In genomic region chr1:12167493-12168429, GRCh38 we compare ENCODE assay signal across 8 cellular contexts. TPM values are rescaled to one million over a fixed set of nuclear protein-coding genes. Genes with fewer than 3 reads are reported as not detected.
DNase-seq lines count a peak whose midpoint lies in the region; ATAC-seq and TF ChIP-seq lines count a peak whose summit lies in the region.

No MANE protein-coding gene starts in this region.

- H3K79me2 ChIP-seq in H9 (ENCODE audit: insufficient read depth, low read length) = no peaks in the 10 kb centered on the region
- H3K79me2 ChIP-seq in hepatocyte = no peaks in the 10 kb centered on the region

- H4K91ac ChIP-seq in H9 (ENCODE audit: insufficient read length, low read depth, low read length) = no peak overlapping the region

- no peaks in the 10 kb centered on the region for H3K9me3 ChIP-seq in CD4-positive, CD25-positive, alpha-beta regulatory T cell (ENCODE audit: control insufficient read depth in 2 of 2, low read length in 2 of 2)
- H3K9me3 ChIP-seq in H9 (ENCODE audit: control insufficient read depth, low read depth, low read length) (no peaks in the 10 kb centered on the region), hepatocyte (ENCODE audit: low read depth) (no peaks in the 10 kb centered on the region)

- peaks cover 0 to 2% (median 0%) of the 10 kb centered on the region in 7 donors for H3K9me3 Mint-ChIP-seq in CD4-positive, CD25-positive, alpha-beta regulatory T cell
- no peaks in the 10 kb centered on the region; a peak in 1 of 5 replicates for H3K9me3 Mint-ChIP-seq in H9

- no peaks in the 10 kb centered on the region for H3K79me1 ChIP-seq in H9 (ENCODE audit: insufficient read depth, low read depth, low read length, poor library complexity, severe bottlenecking)

- H4K20me1 ChIP-seq in H9 (ENCODE audit: control insufficient read depth, insufficient read depth, insufficient read length) (no peaks in the 10 kb centered on the region), hepatocyte (ENCODE audit: insufficient read depth, poor library complexity, severe bottlenecking) (no peaks in the 10 kb centered on the region)

- H3K23ac ChIP-seq in H9 (ENCODE audit: insufficient read length, low read depth, low read length) = no peak overlapping the region

- H2BK15ac ChIP-seq in H9 (ENCODE audit: low read depth, low read length) = no peak overlapping the region

- peak overlapping the region; percentile 99 to 100 (median 100) for H3K4me3 Mint-ChIP-seq in CD4-positive, CD25-positive, alpha-beta regulatory T cell
- peak overlapping the region; percentile 16 to 72; a peak in 4 of 5 replicates for H3K4me3 Mint-ChIP-seq in H9

- H2BK120ac ChIP-seq in H9 (ENCODE audit: low read depth, low read length, poor library complexity, severe bottlenecking) = no peak overlapping the region

- no peaks in the 10 kb centered on the region for H3K9me2 ChIP-seq in hepatocyte (replicated peaks; ENCODE audit: insufficient read depth)

- DNase-seq in CD4-positive, CD25-positive, alpha-beta regulatory T cell = peak in 1 of 3 donors; percentile 60
- DNase-seq in H9 (no peak), hepatocyte (ENCODE audit: low spot score) (no peak), NCI-H774 (lab: John Stamatoyannopoulos, UW) (no peak), hypothalamus (lab: John Stamatoyannopoulos, UW) (no peak), posterior cingulate gyrus (no peak)
- DNase-seq in activated T-cell treated with anti-CD3 and anti-CD28 coated beads, Interleukin-2, amount 50 U/mL, for 48 hours = peak; percentile 57 to 58

- intact Hi-C loops in posterior cingulate gyrus (cut with DNase I) = no loop called here

- H3K56ac ChIP-seq in H9 (ENCODE audit: insufficient read length, low read depth, low read length) = no peak overlapping the region

- peak overlapping the region; percentile 97 for H3K27ac ChIP-seq in CD4-positive, CD25-positive, alpha-beta regulatory T cell (ENCODE audit: insufficient read depth, low read length, poor library complexity, severe bottlenecking)
- no peak overlapping the region for H3K27ac ChIP-seq in H9 (ENCODE audit: insufficient read length, low read depth, low read length)
- H3K27ac ChIP-seq in hepatocyte = no peak overlapping the region
- H3K27ac ChIP-seq in temporal lobe (ENCODE audit: low read depth, low read length) = peak overlapping the region; percentile 45

- no peak overlapping the region for H2AFZ ChIP-seq in H9 (ENCODE audit: low read length)
- H2AFZ ChIP-seq in hepatocyte = peak overlapping the region; percentile 26

- peaks cover 83% of the 10 kb centered on the region for H3K4me1 ChIP-seq in CD4-positive, CD25-positive, alpha-beta regulatory T cell (ENCODE audit: control insufficient read depth, insufficient read depth, low read length, poor library complexity, severe bottlenecking)
- H3K4me1 ChIP-seq in H9 (ENCODE audit: insufficient read depth, low read length) (no peaks in the 10 kb centered on the region), hepatocyte (ENCODE audit: insufficient read depth) (peaks cover 3% of the 10 kb centered on the region)

- H3K14ac ChIP-seq in H9 (ENCODE audit: insufficient read depth, low read length) = no peak overlapping the region

- H4K5ac ChIP-seq in H9 (ENCODE audit: insufficient read length, low read depth, low read length) = no peak overlapping the region

- peaks cover 16 to 83% (median 49%) of the 10 kb centered on the region in 4 donors for H3K4me1 Mint-ChIP-seq in CD4-positive, CD25-positive, alpha-beta regulatory T cell
- peaks cover 12 to 20% of the 10 kb centered on the region in 2 experiments for H3K4me1 Mint-ChIP-seq in H9

- H3K23me2 ChIP-seq in H9 (ENCODE audit: insufficient read length, low read depth, low read length, poor library complexity, severe bottlenecking) = peaks cover 3% of the 10 kb centered on the region

- no peak overlapping the region for H3K4ac ChIP-seq in H9 (ENCODE audit: low read depth, low read length)

- no CpG with 5 or more reads among the region's 33 CpGs for WGBS in H9 (ENCODE audit: extremely low coverage, insufficient read length, low lambda C conversion rate)
- 73% methylated on average over 31 of the region's 33 CpGs for WGBS in hepatocyte (ENCODE audit: low lambda C conversion rate, missing lambda C conversion rate)

- H3K4me2 ChIP-seq in H9 (ENCODE audit: insufficient read depth, insufficient read length, low read length) (no peak overlapping the region), hepatocyte (peak overlapping the region; percentile 82)

- H3K9ac ChIP-seq in H9 (ENCODE audit: extremely low read depth, insufficient read length, low read length) = no peak overlapping the region

- peaks cover 32% of the 10 kb centered on the region for H3K36me3 Mint-ChIP-seq in CD4-positive, CD25-positive, alpha-beta regulatory T cell
- no peaks in the 10 kb centered on the region; a peak in 1 of 7 replicates for H3K36me3 Mint-ChIP-seq in H9 (ENCODE audit: insufficient read depth in 1 of 3, low read depth in 3 of 3)

- H2BK12ac ChIP-seq in H9 (ENCODE audit: insufficient read length, low read depth, low read length) = no peak overlapping the region

- no peak for TF ChIP-seq CTCF in H9 (conservative IDR thresholded peaks at IDR 0.05)
- TF ChIP-seq CTCF in hepatocyte (IDR thresholded peaks at IDR 0.05; ENCODE audit: poor library complexity) = no peak

- H3K27ac Mint-ChIP-seq in CD4-positive, CD25-positive, alpha-beta regulatory T cell = peak overlapping the region; percentile 95 to 100 (median 99)
- H3K27ac Mint-ChIP-seq in H9 = no peak overlapping the region

- peaks cover 5% of the 10 kb centered on the region for H3K27me3 Mint-ChIP-seq in CD4-positive, CD25-positive, alpha-beta regulatory T cell
- peaks cover 56% of the 10 kb centered on the region for H3K27me3 Mint-ChIP-seq in H9 (ENCODE audit: low read depth)

- H3K27me3 ChIP-seq in CD4-positive, CD25-positive, alpha-beta regulatory T cell (ENCODE audit: control insufficient read depth, insufficient read depth, low read length) = no peaks in the 10 kb centered on the region
- H3K27me3 ChIP-seq in H9 (ENCODE audit: insufficient read depth, low read length) = no peaks in the 10 kb centered on the region; the same call in 1 of the 2 replicates
- H3K27me3 ChIP-seq in hepatocyte = peaks cover 7% of the 10 kb centered on the region

- H3K36me3 ChIP-seq in CD4-positive, CD25-positive, alpha-beta regulatory T cell (ENCODE audit: control insufficient read depth, insufficient read depth, low read length) = peaks cover 6% of the 10 kb centered on the region
- H3K36me3 ChIP-seq in hepatocyte (replicated peaks; ENCODE audit: insufficient read depth, low read depth) = no peaks in the 10 kb centered on the region

- H2BK20ac ChIP-seq in H9 (ENCODE audit: low read depth, low read length, poor library complexity, severe bottlenecking) = no peak overlapping the region

- H3T11ph ChIP-seq in H9 (ENCODE audit: low read length) = no peak overlapping the region

- H2BK5ac ChIP-seq in H9 (ENCODE audit: insufficient read length, low read length) = no peak overlapping the region

- no peak overlapping the region for H2AK5ac ChIP-seq in H9 (ENCODE audit: insufficient read length, low read length)

- peak in 1 of 2 donors; percentile 9 for ATAC-seq in CD4-positive, CD25-positive, alpha-beta regulatory T cell (ENCODE audit: low read depth in 2 of 2)

- no peak overlapping the region for H3K18ac ChIP-seq in H9 (ENCODE audit: insufficient read length, low read depth, low read length)

- peak overlapping the region; percentile 97 for H3K4me3 ChIP-seq in CD4-positive, CD25-positive, alpha-beta regulatory T cell (ENCODE audit: low read depth, low read length)
- H3K4me3 ChIP-seq in hepatocyte = no peak overlapping the region

- no peak overlapping the region for H4K8ac ChIP-seq in H9 (replicated peaks; ENCODE audit: insufficient read length, low read depth, low read length)

RNA-seq across cellular contexts. Expression of gene TNFRSF1B, which starts 1.0 kb away (rescaled TPM):
- total RNA-seq in CD4-positive, CD25-positive, alpha-beta regulatory T cell = 252 TPM
- 100 to 1,000 TPM; 347 to 450 (median 421) TPM for polyA plus RNA-seq in CD4-positive, CD25-positive, alpha-beta regulatory T cell
- total RNA-seq in H9 (2021) (0.57 and 0.68 TPM in 2 replicates), hepatocyte (4.1 and 13.4 TPM in 2 replicates), temporal lobe (2.0 TPM)
- polyA plus RNA-seq in hepatocyte = 3.0 and 4.3 TPM in 2 replicates

Comparison
In these comparisons a context has a peak if more than half of its experiments do, and no peak if none do; other contexts are left out.
1. DNase-seq: peak in activated T-cell treated with anti-CD3 and anti-CD28 coated beads, Interleukin-2, amount 50 U/mL, for 48 hours (2 of 2); none in H9 (single experiment), hepatocyte (single experiment), NCI-H774 (single experiment), hypothalamus (0 of 51) and posterior cingulate gyrus (0 of 10).
2. H3K27ac ChIP-seq: peak in CD4-positive, CD25-positive, alpha-beta regulatory T cell (single experiment) and temporal lobe (single experiment); none in H9 (single experiment) and hepatocyte (single experiment).
3. H3K27ac Mint-ChIP-seq: peak in CD4-positive, CD25-positive, alpha-beta regulatory T cell (3 of 3); none in H9 (0 of 3).
4. RNA of gene TNFRSF1B, which starts 1.0 kb away (total RNA-seq): 252 TPM in CD4-positive, CD25-positive, alpha-beta regulatory T cell (single experiment); 4.1 to 13.4 TPM in hepatocyte, 2.0 TPM in temporal lobe (single experiment) and 0.57 to 0.68 TPM in H9; every median in the first group is over 10 times any median in the second.